In genomic region chr6:41780623-41781301, GRCh38 we compare ENCODE assay signal across 8 cellular contexts. TPM values are rescaled to one million over a fixed set of nuclear protein-coding genes. Genes with fewer than 3 reads are reported as not detected.
DNase-seq lines count a peak whose midpoint lies in the region; ATAC-seq lines count a peak whose summit lies in the region.

A gene with protein sequence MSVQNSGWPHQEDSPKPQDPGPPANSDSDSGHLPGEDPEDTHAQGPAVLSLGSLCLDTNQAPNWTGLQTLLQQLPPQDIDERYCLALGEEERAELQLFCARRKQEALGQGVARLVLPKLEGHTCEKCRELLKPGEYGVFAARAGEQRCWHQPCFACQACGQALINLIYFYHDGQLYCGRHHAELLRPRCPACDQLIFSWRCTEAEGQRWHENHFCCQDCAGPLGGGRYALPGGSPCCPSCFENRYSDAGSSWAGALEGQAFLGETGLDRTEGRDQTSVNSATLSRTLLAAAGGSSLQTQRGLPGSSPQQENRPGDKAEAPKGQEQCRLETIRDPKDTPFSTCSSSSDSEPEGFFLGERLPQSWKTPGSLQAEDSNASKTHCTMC (plus strand): TSS chr6:41780782. CDS start chr6:41783474, 2,692 bp downstream.

- H3K4me1 Mint-ChIP-seq in activated naive CD4-positive, alpha-beta T cell treated with anti-CD3 and anti-CD28 coated beads, Interleukin-2, amount 10 ng/mL, durations not matched to agents 7 days and 5 days, result peaks cover 26% of the 10 kb centered on the region
- H3K4me1 Mint-ChIP-seq in effector memory CD8-positive, alpha-beta T cell (ENCODE audit: low read depth in 2 of 2), result peaks cover 13 to 16% of the 10 kb centered on the region in 2 donors

- peaks cover 16% of the 10 kb centered on the region for H3K36me3 ChIP-seq in mesodermal cell (ENCODE audit: control insufficient read depth, insufficient read depth, low read length)

- DNase-seq in activated naive CD4-positive, alpha-beta T cell treated with anti-CD3 and anti-CD28 coated beads, Interleukin-2, amount 10 ng/mL, durations not matched to agents 7 days and 5 days, result peak; percentile 49
- DNase-seq in activated naive CD4-positive, alpha-beta T cell treated with Interleukin-2 at 50 U/mL for 16 hours, result no peak
- peak; percentile 59 for DNase-seq in RKO (ENCODE audit: low spot score)
- DNase-seq in effector memory CD8-positive, alpha-beta T cell, result no peak
- no peak for DNase-seq in ureter (ENCODE audit: low spot score)
- no peak for DNase-seq in stimulated activated CD4-positive, alpha-beta T cell treated with anti-CD3 and anti-CD28 coated beads, Interleukin-2, amount 100 ng/mL, for 48 hours

- H3K4me3 Mint-ChIP-seq in activated naive CD4-positive, alpha-beta T cell treated with anti-CD3 and anti-CD28 coated beads, Interleukin-2, amount 10 ng/mL, durations not matched to agents 7 days and 5 days, result peak within 1 kb of the TSS; percentile 84
- peak within 1 kb of the TSS; percentile 88 to 89 for H3K4me3 Mint-ChIP-seq in effector memory CD8-positive, alpha-beta T cell

- peak within 1 kb of the TSS; percentile 72 for H3K27ac Mint-ChIP-seq in activated naive CD4-positive, alpha-beta T cell treated with anti-CD3 and anti-CD28 coated beads, Interleukin-2, amount 10 ng/mL, durations not matched to agents 7 days and 5 days
- peak within 1 kb of the TSS; percentile 63 to 86 for H3K27ac Mint-ChIP-seq in effector memory CD8-positive, alpha-beta T cell

- H3K4me3 ChIP-seq in mesodermal cell (ENCODE audit: extremely low read depth, insufficient read depth, low read length, poor library complexity, severe bottlenecking), result peak within 1 kb of the TSS; percentile 66

- CTCF ChIA-PET in activated naive CD4-positive, alpha-beta T cell treated with anti-CD3 and anti-CD28 coated beads, Interleukin-2, amount 10 ng/mL, durations not matched to agents 7 days and 5 days (lab: Charles Lee), result interaction anchor here (2.9 kb wide), 1 partner anchor 263 kb away, joined by 21 read pairs; no protein-coding TSS in a partner anchor

- peak within 1 kb of the TSS; percentile 29 for H3K27ac ChIP-seq in mesodermal cell (ENCODE audit: low read depth, low read length, severe bottlenecking)

- 0 to 1% methylated on average over 22 to 30 of the region's 36 CpGs for WGBS in mesodermal cell (ENCODE audit: insufficient coverage in 2 of 2), 2 experiments

- H3K36me3 Mint-ChIP-seq in activated naive CD4-positive, alpha-beta T cell treated with anti-CD3 and anti-CD28 coated beads, Interleukin-2, amount 10 ng/mL, durations not matched to agents 7 days and 5 days, result no peaks in the 10 kb centered on the region
- H3K36me3 Mint-ChIP-seq in effector memory CD8-positive, alpha-beta T cell (ENCODE audit: insufficient read depth), result peaks cover 3% of the 10 kb centered on the region

- no peaks in the 10 kb centered on the region for H3K9me3 Mint-ChIP-seq in activated naive CD4-positive, alpha-beta T cell treated with anti-CD3 and anti-CD28 coated beads, Interleukin-2, amount 10 ng/mL, durations not matched to agents 7 days and 5 days
- no peaks in the 10 kb centered on the region for H3K9me3 Mint-ChIP-seq in effector memory CD8-positive, alpha-beta T cell

- ATAC-seq in effector memory CD8-positive, alpha-beta T cell (replicated peaks), result no peak
- no peak for ATAC-seq in GM21360 (IDR thresholded peaks at IDR 0.05; ENCODE audit: unreplicated experiment)

- peaks cover 59% of the 10 kb centered on the region for H3K27me3 Mint-ChIP-seq in activated naive CD4-positive, alpha-beta T cell treated with anti-CD3 and anti-CD28 coated beads, Interleukin-2, amount 10 ng/mL, durations not matched to agents 7 days and 5 days
- peaks cover 0 to 8% of the 10 kb centered on the region in 2 donors for H3K27me3 Mint-ChIP-seq in effector memory CD8-positive, alpha-beta T cell

- peaks cover 10% of the 10 kb centered on the region for H3K4me1 ChIP-seq in mesodermal cell (ENCODE audit: control insufficient read depth, insufficient read depth, low read length, poor library complexity, severe bottlenecking)

- H3K9me3 ChIP-seq in mesodermal cell (ENCODE audit: control insufficient read depth, low read length), result no peaks in the 10 kb centered on the region

RNA-seq across cellular contexts. Expression of the gene that starts here (rescaled TPM):
- polyA plus RNA-seq in mesodermal cell (2013, experiment 1 of 2), result 0.74 TPM
- not detected for polyA plus RNA-seq in mesodermal cell (2013, experiment 2 of 2)
- total RNA-seq in ureter, result 14.2 TPM

Comparison
In these comparisons a context has a peak if more than half of its experiments do, and no peak if none do; other contexts are left out.
1. DNase-seq: peak in activated naive CD4-positive, alpha-beta T cell treated with anti-CD3 and anti-CD28 coated beads, Interleukin-2, amount 10 ng/mL, durations not matched to agents 7 days and 5 days (single experiment) and RKO (single experiment); none in activated naive CD4-positive, alpha-beta T cell treated with Interleukin-2 at 50 U/mL for 16 hours (single experiment), effector memory CD8-positive, alpha-beta T cell (0 of 3), ureter (single experiment) and stimulated activated CD4-positive, alpha-beta T cell treated with anti-CD3 and anti-CD28 coated beads, Interleukin-2, amount 100 ng/mL, for 48 hours (0 of 2).